14 cellular contexts compared by ENCODE assay signal in genomic region chr20:59604770-59605665, GRCh38. TPM values are rescaled to one million over a fixed set of nuclear protein-coding genes. Genes with fewer than 3 reads are reported as not detected.
DNase-seq lines count a peak whose midpoint lies in the region; ATAC-seq, FAIRE-seq and TF ChIP-seq lines count a peak whose summit lies in the region.
"Had no signal": no experiment of that assay in that cellular context is flagged by ENCODE, and none has a peak within 500 bp of the region (broad histone marks: within the 10 kb centered on the region; RNA-seq: fewer than 3 reads in every experiment).

No MANE protein-coding gene starts in this region.

- H3K9me3 Mint-ChIP-seq in CD8-positive, alpha-beta memory T cell: peaks cover 0 to 5% (median 0%) of the 10 kb centered on the region in 5 donors
- no peaks in the 10 kb centered on the region for H3K9me3 Mint-ChIP-seq in activated CD4-positive, alpha-beta T cell treated with anti-CD3 and anti-CD28 coated beads for 36 hours (ENCODE audit: low read depth)

- peaks cover 0 to 2% (median 0%) of the 10 kb centered on the region in 3 donors for H3K4me1 Mint-ChIP-seq in CD8-positive, alpha-beta memory T cell
- H3K4me1 Mint-ChIP-seq in activated CD4-positive, alpha-beta T cell treated with anti-CD3 and anti-CD28 coated beads for 36 hours: no peaks in the 10 kb centered on the region
- H3K4me1 Mint-ChIP-seq: mesothelial cell of epicardium had no signal

- intact Hi-C loops in esophagus squamous epithelium (cut with DNase I) (no loop called here), lower lobe of right lung (cut with DNase I) (no loop called here)
- intact Hi-C loops in activated CD4-positive, alpha-beta T cell treated with anti-CD3 and anti-CD28 coated beads for 36 hours (cut with DNase I, micrococcal nuclease): no loop called here

- H3K9me3 ChIP-seq in A549: no peaks in the 10 kb centered on the region
- H3K9me3 ChIP-seq in esophagus squamous epithelium: no peaks in the 10 kb centered on the region
- no peaks in the 10 kb centered on the region for H3K9me3 ChIP-seq in lower lobe of right lung
- H3K9me3 ChIP-seq in CD8-positive, alpha-beta memory T cell (ENCODE audit: low read length): no peaks in the 10 kb centered on the region
- H3K9me3 ChIP-seq: BE2C had no signal

- CTCF ChIA-PET in A549 (lab: Yijun Ruan, JAX): interaction anchor here (1.2 kb wide), 1 partner anchor 36 kb away, joined by 3 read pairs; no protein-coding TSS in a partner anchor
- CTCF ChIA-PET in CD8-positive, alpha-beta memory T cell (lab: Charles Lee): no interaction called here
- CTCF ChIA-PET in activated CD4-positive, alpha-beta T cell treated with anti-CD3 and anti-CD28 coated beads for 36 hours (lab: Charles Lee): no interaction called here

- H3K4me3 Mint-ChIP-seq in CD8-positive, alpha-beta memory T cell: no peak overlapping the region
- H3K4me3 Mint-ChIP-seq in activated CD4-positive, alpha-beta T cell treated with anti-CD3 and anti-CD28 coated beads for 36 hours: no peak overlapping the region
- H3K4me3 Mint-ChIP-seq: mesothelial cell of epicardium had no signal

- TF ChIP-seq CTCF in A549 (IDR thresholded peaks at IDR 0.05) (no peak), NB4 (IDR thresholded peaks at IDR 0.05; ENCODE audit: low read depth, low read length) (no peak), esophagus squamous epithelium (IDR thresholded peaks at IDR 0.05) (no peak), lower lobe of right lung (IDR thresholded peaks at IDR 0.05) (no peak)

- peak overlapping the region; percentile 21; the same call in 1 of the 3 replicates for H3K4me3 ChIP-seq in A549
- H3K4me3 ChIP-seq in NB4 (ENCODE audit: low read depth, low read length): no peak overlapping the region
- H3K4me3 ChIP-seq in esophagus squamous epithelium: peak overlapping the region in 3 of 4 donors; percentile 25 to 52 (median 33)
- peak overlapping the region; percentile 11 for H3K4me3 ChIP-seq in lower lobe of right lung
- H3K4me3 ChIP-seq in CD8-positive, alpha-beta memory T cell (ENCODE audit: low read length): no peak overlapping the region

- TF ChIP-seq RAD21 in A549 (conservative IDR thresholded peaks at IDR 0.05 in 1 of 2, IDR thresholded peaks at IDR 0.05 in 1 of 2): no peak

- POLR2A ChIA-PET in A549 (lab: Yijun Ruan, JAX): no interaction called here
- POLR2A ChIA-PET in CD8-positive, alpha-beta memory T cell (lab: Charles Lee): no interaction called here
- POLR2A ChIA-PET in activated CD4-positive, alpha-beta T cell treated with anti-CD3 and anti-CD28 coated beads for 36 hours (lab: Charles Lee): interaction anchor here (0.6 kb wide), 1 partner anchor 350 kb away, joined by 4 read pairs; no protein-coding TSS in a partner anchor

- no peak for TF ChIP-seq POLR2A in A549 (IDR thresholded peaks at IDR 0.05; ENCODE audit: low read length)
- no peak for TF ChIP-seq POLR2A in NB4 (IDR thresholded peaks at IDR 0.05; ENCODE audit: extremely low read depth, insufficient read length)
- TF ChIP-seq POLR2A in esophagus squamous epithelium (IDR thresholded peaks at IDR 0.05): no peak

- H3K27me3 Mint-ChIP-seq in CD8-positive, alpha-beta memory T cell: peaks cover 32 to 71% of the 10 kb centered on the region in 2 donors
- peaks cover 54% of the 10 kb centered on the region for H3K27me3 Mint-ChIP-seq in activated CD4-positive, alpha-beta T cell treated with anti-CD3 and anti-CD28 coated beads for 36 hours

- FAIRE-seq in A549 (lab: Jason Lieb, UNC): no peak
- FAIRE-seq: astrocyte, TTC549 had no signal

- H3K4me1 ChIP-seq in A549 (no peaks in the 10 kb centered on the region), esophagus squamous epithelium (peaks cover 0 to 20% (median 4%) of the 10 kb centered on the region in 3 donors), lower lobe of right lung (no peaks in the 10 kb centered on the region)
- H3K4me1 ChIP-seq in CD8-positive, alpha-beta memory T cell (ENCODE audit: insufficient read depth, low read length): no peaks in the 10 kb centered on the region
- H3K4me1 ChIP-seq: BE2C had no signal

- H3K27ac Mint-ChIP-seq in CD8-positive, alpha-beta memory T cell: no peak overlapping the region
- no peak overlapping the region for H3K27ac Mint-ChIP-seq in activated CD4-positive, alpha-beta T cell treated with anti-CD3 and anti-CD28 coated beads for 36 hours
- H3K27ac Mint-ChIP-seq: mesothelial cell of epicardium had no signal

- ATAC-seq in A549: peak in 1 of 2 experiments; percentile 35; a peak in 2 of 6 replicates
- ATAC-seq in lower lobe of right lung: peak in 1 of 2 donors; percentile 22
- ATAC-seq in HG03039 (IDR thresholded peaks at IDR 0.05; ENCODE audit: unreplicated experiment): no peak
- ATAC-seq in activated CD4-positive, alpha-beta T cell treated with anti-CD3 and anti-CD28 coated beads for 36 hours: no peak

- H3K4me2 ChIP-seq in A549: peak overlapping the region; percentile 57

- H3K36me3 ChIP-seq in esophagus squamous epithelium: no peaks in the 10 kb centered on the region
- H3K36me3 ChIP-seq in lower lobe of right lung: no peaks in the 10 kb centered on the region
- no peaks in the 10 kb centered on the region for H3K36me3 ChIP-seq in CD8-positive, alpha-beta memory T cell (ENCODE audit: insufficient read depth, low read length)
- H3K36me3 ChIP-seq: BE2C had no signal

- H3K36me3 Mint-ChIP-seq in CD8-positive, alpha-beta memory T cell: no peaks in the 10 kb centered on the region
- H3K36me3 Mint-ChIP-seq in activated CD4-positive, alpha-beta T cell treated with anti-CD3 and anti-CD28 coated beads for 36 hours (ENCODE audit: low read depth): no peaks in the 10 kb centered on the region
- H3K36me3 Mint-ChIP-seq: mesothelial cell of epicardium had no signal

- 30% methylated on average over 59 of the region's 92 CpGs for WGBS in A549 (ENCODE audit: missing lambda C conversion rate)
- 0 to 1% methylated on average over 18 to 20 of the region's 92 CpGs for WGBS in esophagus squamous epithelium, 2 donors

- no peak for TF ChIP-seq EP300 in A549 (IDR thresholded peaks at IDR 0.05)

- H3K27ac ChIP-seq in A549 (no peak overlapping the region), esophagus squamous epithelium (peak overlapping the region in 1 of 4 donors; percentile 21), lower lobe of right lung (no peak overlapping the region)
- H3K27ac ChIP-seq in CD8-positive, alpha-beta memory T cell (ENCODE audit: low read depth, low read length): no peak overlapping the region

- H3K27me3 ChIP-seq in esophagus squamous epithelium: peaks cover 7 to 98% (median 26%) of the 10 kb centered on the region in 4 donors
- H3K27me3 ChIP-seq in lower lobe of right lung (ENCODE audit: low read depth): peaks cover 62% of the 10 kb centered on the region
- H3K27me3 ChIP-seq in CD8-positive, alpha-beta memory T cell (ENCODE audit: insufficient read depth, low read length, poor library complexity, severe bottlenecking): no peaks in the 10 kb centered on the region

- DNase-seq in A549 (ENCODE audit: low read depth in 1 of 2, low spot score in 1 of 2): no peak
- DNase-seq in NB4 (ENCODE audit: low read depth): peak; percentile 50
- DNase-seq in esophagus squamous epithelium (lab: John Stamatoyannopoulos, UW): no peak
- DNase-seq in lower lobe of right lung: no peak
- no peak for DNase-seq in hepatic stellate cell (ENCODE audit: low spot score)
- no peak for DNase-seq in CD8-positive, alpha-beta memory T cell
- DNase-seq in activated CD4-positive, alpha-beta T cell treated with anti-CD3 and anti-CD28 coated beads for 36 hours: no peak
- DNase-seq: activated T-cell treated with anti-CD3 and anti-CD28 coated beads, Interleukin-2, amount 50 U/mL, for 1 hour; BE2C; NCI-H187 treated with DMSO at 0.1 percent for 48 hours had no signal

TF ChIP-seq in A549, 52 proteins besides CTCF, POLR2A, EP300 and RAD21:
- no peak for TF ChIP-seq EHMT2 (IDR thresholded peaks at IDR 0.05; ENCODE audit: low read depth)
- no peak for TF ChIP-seq CBX8 (IDR thresholded peaks at IDR 0.05)
- no peak for TF ChIP-seq MYC (IDR thresholded peaks at IDR 0.05; ENCODE audit: borderline replicate concordance, low read length)
- TF ChIP-seq NR3C1 (IDR thresholded peaks at IDR 0.05): no peak
- TF ChIP-seq ZC3H11A (IDR thresholded peaks at IDR 0.05): no peak
- no peak for TF ChIP-seq FOSL2 (IDR thresholded peaks at IDR 0.05)
- TF ChIP-seq FOSL2 (CRISPR knock-in tag; IDR thresholded peaks at IDR 0.05): no peak
- TF ChIP-seq, protein P1, sequence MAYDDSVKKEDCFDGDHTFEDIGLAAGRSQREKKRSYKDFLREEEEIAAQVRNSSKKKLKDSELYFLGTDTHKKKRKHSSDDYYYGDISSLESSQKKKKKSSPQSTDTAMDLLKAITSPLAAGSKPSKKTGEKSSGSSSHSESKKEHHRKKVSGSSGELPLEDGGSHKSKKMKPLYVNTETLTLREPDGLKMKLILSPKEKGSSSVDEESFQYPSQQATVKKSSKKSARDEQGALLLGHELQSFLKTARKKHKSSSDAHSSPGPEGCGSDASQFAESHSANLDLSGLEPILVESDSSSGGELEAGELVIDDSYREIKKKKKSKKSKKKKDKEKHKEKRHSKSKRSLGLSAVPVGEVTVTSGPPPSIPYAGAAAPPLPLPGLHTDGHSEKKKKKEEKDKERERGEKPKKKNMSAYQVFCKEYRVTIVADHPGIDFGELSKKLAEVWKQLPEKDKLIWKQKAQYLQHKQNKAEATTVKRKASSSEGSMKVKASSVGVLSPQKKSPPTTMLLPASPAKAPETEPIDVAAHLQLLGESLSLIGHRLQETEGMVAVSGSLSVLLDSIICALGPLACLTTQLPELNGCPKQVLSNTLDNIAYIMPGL (CRISPR knock-in tag; IDR thresholded peaks at IDR 0.05; ENCODE audit: borderline replicate concordance): no peak

RNA-seq across cellular contexts. Expression of gene PHACTR3, which starts 0.7 kb away (rescaled TPM):
- polyA plus RNA-seq in A549 (2011; rRNA removed) (not detected in 2 replicates), A549 (2017; fragmentation: RNase III; extraction: RNeasy Plus Mini Kit Qiagen cat#74134 plus additional on column Dnase treatment) (not detected in 3 replicates)
- polyA plus RNA-seq in A549 (2012; cell fraction: cytosol; rRNA removed): not detected in 2 replicates
- not detected in 2 replicates for polyA plus RNA-seq in A549 (2012; cell fraction: nucleus; rRNA removed)
- not detected in 2 replicates for polyA minus RNA-seq in A549 (2011; rRNA and poly(A)+ RNA removed)
- total RNA-seq in esophagus squamous epithelium (1 to 10 TPM in 1 of 4 donors, under 1 TPM in 3; 0.13 to 2.5 (median 0.32) TPM), lower lobe of right lung (9.0 TPM)
- not detected for total RNA-seq in CD8-positive, alpha-beta memory T cell
- not detected for polyA plus RNA-seq in CD8-positive, alpha-beta memory T cell
- total RNA-seq in activated CD4-positive, alpha-beta T cell treated with anti-CD3 and anti-CD28 coated beads for 36 hours: not detected

Comparison
In these comparisons a context has a peak if more than half of its experiments do, and no peak if none do; other contexts are left out.
1. H3K4me3 ChIP-seq: peak in A549 (single experiment), esophagus squamous epithelium (3 of 4) and lower lobe of right lung (single experiment); none in NB4 (single experiment) and CD8-positive, alpha-beta memory T cell (single experiment).